In genomic region chr5:163347671-163348070, GRCh38 we compare ENCODE assay signal across 8 cellular contexts.
A peak's percentile ranks its signal among the peaks of the same experiment; 100 is the strongest.
DNase-seq lines count a peak whose midpoint lies in the region; ATAC-seq and TF ChIP-seq lines count a peak whose summit lies in the region.

No MANE protein-coding gene starts in this region.

- no peaks in the 10 kb centered on the region for H3K4me1 ChIP-seq in OCI-LY1 (ENCODE audit: insufficient read depth, low read length, severe bottlenecking)

- no peaks in the 10 kb centered on the region; the same call in 1 of the 2 replicates for H3F3A ChIP-seq in OCI-LY1 (ENCODE audit: insufficient read depth, low read length)

- H3K36me3 ChIP-seq in OCI-LY1 (ENCODE audit: insufficient read depth, low read length): no peaks in the 10 kb centered on the region

- no peaks in the 10 kb centered on the region for H4K20me1 ChIP-seq in OCI-LY1 (ENCODE audit: insufficient read depth, low read length)

- no peak overlapping the region for H2AFZ ChIP-seq in OCI-LY1 (ENCODE audit: low read length)

- no peak overlapping the region for H3K27ac ChIP-seq in OCI-LY1 (ENCODE audit: low read depth, low read length, poor library complexity, severe bottlenecking)

- peak; percentile 12 for DNase-seq in COLO668 (lab: John Stamatoyannopoulos, UW; ENCODE audit: unreplicated experiment)
- DNase-seq in activated effector memory CD4-positive, alpha-beta T cell treated with anti-CD3 and anti-CD28 coated beads, Interleukin-2, amount 50 U/mL, for 16 hours: peak; percentile 75
- peak; percentile 22 for DNase-seq in glomerular endothelial cell (ENCODE audit: extremely low read depth, low read depth, low spot score)
- DNase-seq in pulmonary artery endothelial cell (ENCODE audit: low read depth, low spot score): peak; percentile 8

- no peak overlapping the region for H3K4me2 ChIP-seq in OCI-LY1 (ENCODE audit: low read length)

- H3K9me2 ChIP-seq in OCI-LY1 (ENCODE audit: low read depth, low read length): no peaks in the 10 kb centered on the region

- H3K9ac ChIP-seq in OCI-LY1 (ENCODE audit: low read length): no peak overlapping the region

- no peaks in the 10 kb centered on the region for H3K79me2 ChIP-seq in OCI-LY1 (ENCODE audit: insufficient read depth, low read length)

- peak; percentile 79 for ATAC-seq in GM18907 (IDR thresholded peaks at IDR 0.05; ENCODE audit: unreplicated experiment)
- peak; percentile 85 for ATAC-seq in HG03354 (IDR thresholded peaks at IDR 0.05; ENCODE audit: poor library complexity, severe bottlenecking, unreplicated experiment)
- ATAC-seq in HG03460 (IDR thresholded peaks at IDR 0.05; ENCODE audit: unreplicated experiment): no peak

- H3K27me3 ChIP-seq in OCI-LY1 (ENCODE audit: insufficient read depth, low read length): no peaks in the 10 kb centered on the region

- peak; percentile 89 for TF ChIP-seq CTCF in OCI-LY1 (IDR thresholded peaks at IDR 0.05; ENCODE audit: low read length)

- H3K9me3 ChIP-seq in OCI-LY1 (ENCODE audit: low read length): no peaks in the 10 kb centered on the region

- no peak overlapping the region for H3K4me3 ChIP-seq in OCI-LY1 (ENCODE audit: low read depth, low read length, poor library complexity, severe bottlenecking)

Comparison
In these comparisons a context has a peak if more than half of its experiments do, and no peak if none do; other contexts are left out.
1. DNase-seq: peak in every context shown above with its lines; median percentile 75 in activated effector memory CD4-positive, alpha-beta T cell treated with anti-CD3 and anti-CD28 coated beads, Interleukin-2, amount 50 U/mL, for 16 hours; 22 in glomerular endothelial cell; 12 in COLO668; 8 in pulmonary artery endothelial cell.